1 cellular context compared by ENCODE assay signal in the genomic region with DNA sequence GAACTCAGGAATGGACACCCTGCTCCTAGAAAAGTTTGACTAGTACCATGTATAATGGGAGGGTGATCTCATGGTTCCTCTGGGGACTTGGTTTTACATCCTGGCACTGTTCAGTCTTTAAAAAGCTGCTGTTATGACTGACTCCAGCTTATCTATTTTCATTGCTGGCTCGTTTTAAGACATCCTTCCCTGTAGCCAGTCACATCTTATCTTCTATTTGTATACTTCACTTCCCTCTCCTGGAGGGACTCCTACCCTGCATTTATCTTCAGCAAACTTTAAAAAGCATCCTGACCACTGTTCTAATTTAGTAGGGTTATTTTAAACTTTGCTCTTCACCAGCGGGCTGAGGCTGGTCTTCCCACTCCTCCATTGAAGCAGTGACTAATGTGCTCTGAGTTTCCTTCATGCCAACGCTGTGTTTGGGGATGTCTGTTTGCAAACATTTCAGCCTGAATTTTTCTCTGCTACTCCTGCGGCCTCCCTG.
TF ChIP-seq lines count a peak whose summit lies in the region.

No MANE protein-coding gene starts in this region.

TF ChIP-seq in K562, 482 proteins besides CTCF, POLR2A, EP300 and RAD21 (continued from another document):
- TF ChIP-seq, protein P1, sequence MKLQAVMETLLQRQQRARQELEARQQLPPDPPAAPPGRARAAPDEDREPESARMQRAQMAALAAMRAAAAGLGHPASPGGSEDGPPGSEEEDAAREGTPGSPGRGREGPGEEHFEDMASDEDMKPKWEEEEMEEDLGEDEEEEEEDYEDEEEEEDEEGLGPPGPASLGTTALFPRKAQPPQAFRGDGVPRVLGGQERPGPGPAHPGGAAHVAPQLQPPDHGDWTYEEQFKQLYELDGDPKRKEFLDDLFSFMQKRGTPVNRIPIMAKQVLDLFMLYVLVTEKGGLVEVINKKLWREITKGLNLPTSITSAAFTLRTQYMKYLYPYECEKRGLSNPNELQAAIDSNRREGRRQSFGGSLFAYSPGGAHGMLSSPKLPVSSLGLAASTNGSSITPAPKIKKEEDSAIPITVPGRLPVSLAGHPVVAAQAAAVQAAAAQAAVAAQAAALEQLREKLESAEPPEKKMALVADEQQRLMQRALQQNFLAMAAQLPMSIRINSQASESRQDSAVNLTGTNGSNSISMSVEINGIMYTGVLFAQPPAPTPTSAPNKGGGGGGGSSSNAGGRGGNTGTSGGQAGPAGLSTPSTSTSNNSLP (IDR thresholded peaks at IDR 0.05; ENCODE audit: borderline replicate concordance, low read depth, low read length), result no peak
- TF ChIP-seq, protein P2, sequence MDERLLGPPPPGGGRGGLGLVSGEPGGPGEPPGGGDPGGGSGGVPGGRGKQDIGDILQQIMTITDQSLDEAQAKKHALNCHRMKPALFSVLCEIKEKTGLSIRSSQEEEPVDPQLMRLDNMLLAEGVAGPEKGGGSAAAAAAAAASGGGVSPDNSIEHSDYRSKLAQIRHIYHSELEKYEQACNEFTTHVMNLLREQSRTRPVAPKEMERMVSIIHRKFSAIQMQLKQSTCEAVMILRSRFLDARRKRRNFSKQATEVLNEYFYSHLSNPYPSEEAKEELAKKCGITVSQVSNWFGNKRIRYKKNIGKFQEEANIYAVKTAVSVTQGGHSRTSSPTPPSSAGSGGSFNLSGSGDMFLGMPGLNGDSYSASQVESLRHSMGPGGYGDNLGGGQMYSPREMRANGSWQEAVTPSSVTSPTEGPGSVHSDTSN (CRISPR knock-in tag; IDR thresholded peaks at IDR 0.05; ENCODE audit: low read depth), result no peak
- TF ChIP-seq, protein P2 (tag; conservative IDR thresholded peaks at IDR 0.05; ENCODE audit: low read depth), result no peak
- TF ChIP-seq SRSF9 (IDR thresholded peaks at IDR 0.05; ENCODE audit: borderline replicate concordance, low read depth, low read length) (no peak), ZBED1 (IDR thresholded peaks at IDR 0.05) (no peak)
